1 cellular context compared by ENCODE assay signal in the genomic region with DNA sequence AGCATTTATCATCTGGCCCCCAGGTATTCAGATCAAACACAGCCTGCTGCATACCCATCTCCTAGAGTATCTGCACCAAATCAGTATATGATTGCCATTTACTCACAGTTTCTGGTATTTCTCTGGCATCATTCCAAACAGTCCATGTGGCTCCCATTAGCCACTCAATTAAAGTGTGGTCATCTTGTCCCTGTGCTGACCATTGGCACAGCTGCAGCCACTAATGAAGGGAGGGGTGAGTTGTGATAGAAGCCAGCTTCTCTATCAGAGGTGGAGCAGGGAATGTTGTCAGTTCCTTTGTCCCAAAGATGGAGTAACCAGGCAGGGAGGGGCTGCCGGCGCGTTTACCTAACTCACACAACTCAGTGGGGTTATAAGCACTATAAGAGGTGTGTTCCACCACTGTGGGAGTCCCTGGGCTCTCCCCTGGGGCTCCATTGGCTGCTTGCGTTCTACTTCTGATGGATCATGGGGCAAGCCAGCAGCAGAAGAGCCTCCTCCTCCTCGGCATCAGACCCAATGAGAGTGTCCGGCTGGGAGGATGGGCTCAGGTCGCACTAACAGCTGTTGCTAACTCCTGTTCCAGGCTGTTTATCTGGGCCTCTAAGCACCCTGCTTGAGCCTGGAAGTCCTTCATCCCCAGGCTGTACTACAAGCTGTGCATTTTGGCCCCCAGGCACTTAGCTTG.
TF ChIP-seq lines count a peak whose summit lies in the region.

No MANE protein-coding gene starts in this region.

TF ChIP-seq in SK-N-SH, 30 proteins besides CTCF, POLR2A, EP300 and RAD21 (continued from another document):
- TF ChIP-seq USF2 (IDR thresholded peaks at IDR 0.05; ENCODE audit: borderline replicate concordance, low read depth, low read length) (no peak), TCF12 (IDR thresholded peaks at IDR 0.05) (peak; percentile 95), TEAD4 (IDR thresholded peaks at IDR 0.05; ENCODE audit: borderline replicate concordance, insufficient read depth) (0 out of 2 replicates have a peak, but pooled peaks have one; percentile 30), SIN3A (IDR thresholded peaks at IDR 0.05; ENCODE audit: borderline replicate concordance, low read depth, low read length) (no peak), JUND (IDR thresholded peaks at IDR 0.05) (no peak; the same call in 1 of the 2 replicates), EZH2phosphoT487 (IDR thresholded peaks at IDR 0.05; ENCODE audit: borderline replicate concordance, low read depth) (no peak), RCOR1 (IDR thresholded peaks at IDR 0.05; ENCODE audit: low read length) (peak; percentile 94), ELF1 (IDR thresholded peaks at IDR 0.05) (no peak), NRF1 (IDR thresholded peaks at IDR 0.05; ENCODE audit: low read depth, low read length) (no peak), GATA2 (CRISPR knock-in tag; IDR thresholded peaks at IDR 0.05) (peak; percentile 87), CHD2 (IDR thresholded peaks at IDR 0.05; ENCODE audit: low read length, partially characterized antibody) (peak; percentile 75), RFX5 (IDR thresholded peaks at IDR 0.05; ENCODE audit: low read length) (no peak)
- TF ChIP-seq, protein P1, sequence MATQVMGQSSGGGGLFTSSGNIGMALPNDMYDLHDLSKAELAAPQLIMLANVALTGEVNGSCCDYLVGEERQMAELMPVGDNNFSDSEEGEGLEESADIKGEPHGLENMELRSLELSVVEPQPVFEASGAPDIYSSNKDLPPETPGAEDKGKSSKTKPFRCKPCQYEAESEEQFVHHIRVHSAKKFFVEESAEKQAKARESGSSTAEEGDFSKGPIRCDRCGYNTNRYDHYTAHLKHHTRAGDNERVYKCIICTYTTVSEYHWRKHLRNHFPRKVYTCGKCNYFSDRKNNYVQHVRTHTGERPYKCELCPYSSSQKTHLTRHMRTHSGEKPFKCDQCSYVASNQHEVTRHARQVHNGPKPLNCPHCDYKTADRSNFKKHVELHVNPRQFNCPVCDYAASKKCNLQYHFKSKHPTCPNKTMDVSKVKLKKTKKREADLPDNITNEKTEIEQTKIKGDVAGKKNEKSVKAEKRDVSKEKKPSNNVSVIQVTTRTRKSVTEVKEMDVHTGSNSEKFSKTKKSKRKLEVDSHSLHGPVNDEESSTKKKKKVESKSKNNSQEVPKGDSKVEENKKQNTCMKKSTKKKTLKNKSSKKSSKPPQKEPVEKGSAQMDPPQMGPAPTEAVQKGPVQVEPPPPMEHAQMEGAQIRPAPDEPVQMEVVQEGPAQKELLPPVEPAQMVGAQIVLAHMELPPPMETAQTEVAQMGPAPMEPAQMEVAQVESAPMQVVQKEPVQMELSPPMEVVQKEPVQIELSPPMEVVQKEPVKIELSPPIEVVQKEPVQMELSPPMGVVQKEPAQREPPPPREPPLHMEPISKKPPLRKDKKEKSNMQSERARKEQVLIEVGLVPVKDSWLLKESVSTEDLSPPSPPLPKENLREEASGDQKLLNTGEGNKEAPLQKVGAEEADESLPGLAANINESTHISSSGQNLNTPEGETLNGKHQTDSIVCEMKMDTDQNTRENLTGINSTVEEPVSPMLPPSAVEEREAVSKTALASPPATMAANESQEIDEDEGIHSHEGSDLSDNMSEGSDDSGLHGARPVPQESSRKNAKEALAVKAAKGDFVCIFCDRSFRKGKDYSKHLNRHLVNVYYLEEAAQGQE (IDR thresholded peaks at IDR 0.05; ENCODE audit: low read depth, low read length): no peak
TF ChIP-seq in SK-N-SH: peak in this region for 10.
